ENCODE assay signal across 1 cellular context in the genomic region with DNA sequence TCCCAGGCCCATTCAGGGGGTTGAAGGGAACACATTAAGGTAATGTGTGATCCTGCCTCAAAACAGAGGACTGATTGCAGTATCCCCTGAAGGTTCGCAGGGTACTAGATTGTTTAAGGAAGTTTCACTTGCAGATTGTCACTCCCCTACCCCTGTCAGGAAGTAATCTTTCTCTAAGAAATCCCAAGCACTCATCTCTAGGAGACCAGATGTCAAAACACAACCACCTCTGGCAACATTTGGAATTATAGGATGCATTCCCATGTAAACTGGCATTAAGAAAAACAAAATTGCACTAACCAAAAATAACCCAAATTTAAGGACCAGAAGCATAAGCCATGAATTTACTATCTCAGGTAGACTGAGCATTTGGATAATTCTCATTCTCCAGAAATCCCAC.
TF ChIP-seq lines count a peak whose summit lies in the region.

No MANE protein-coding gene starts in this region.

TF ChIP-seq in HepG2, 621 proteins besides CTCF, POLR2A, EP300 and RAD21:
- TF ChIP-seq ZNF569 (CRISPR knock-in tag; IDR thresholded peaks at IDR 0.05; ENCODE audit: borderline replicate concordance) = no peak
- no peak for TF ChIP-seq ZNF256 (CRISPR knock-in tag; conservative IDR thresholded peaks at IDR 0.05)
- no peak for TF ChIP-seq RFX1 (IDR thresholded peaks at IDR 0.05)
- TF ChIP-seq ZBTB46 (CRISPR knock-in tag; IDR thresholded peaks at IDR 0.05; ENCODE audit: borderline replicate concordance) = no peak
- no peak for TF ChIP-seq ZNF138 (CRISPR knock-in tag; IDR thresholded peaks at IDR 0.05; ENCODE audit: low read depth)
- TF ChIP-seq ZNF354B (CRISPR knock-in tag; IDR thresholded peaks at IDR 0.05) = no peak
- no peak for TF ChIP-seq SRSF1 (optimal IDR thresholded peaks at IDR 0.05; ENCODE audit: low read depth, low read length)
- TF ChIP-seq, protein P1, sequence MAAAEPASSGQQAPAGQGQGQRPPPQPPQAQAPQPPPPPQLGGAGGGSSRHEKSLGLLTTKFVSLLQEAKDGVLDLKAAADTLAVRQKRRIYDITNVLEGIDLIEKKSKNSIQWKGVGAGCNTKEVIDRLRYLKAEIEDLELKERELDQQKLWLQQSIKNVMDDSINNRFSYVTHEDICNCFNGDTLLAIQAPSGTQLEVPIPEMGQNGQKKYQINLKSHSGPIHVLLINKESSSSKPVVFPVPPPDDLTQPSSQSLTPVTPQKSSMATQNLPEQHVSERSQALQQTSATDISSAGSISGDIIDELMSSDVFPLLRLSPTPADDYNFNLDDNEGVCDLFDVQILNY (CRISPR knock-in tag; conservative IDR thresholded peaks at IDR 0.05) = no peak
- no peak for TF ChIP-seq SP2 (CRISPR knock-in tag; IDR thresholded peaks at IDR 0.05)
- no peak for TF ChIP-seq ZNF136 (CRISPR knock-in tag; IDR thresholded peaks at IDR 0.05; ENCODE audit: low read depth)
- no peak for TF ChIP-seq SNAPC2 (CRISPR knock-in tag; IDR thresholded peaks at IDR 0.05)
- no peak for TF ChIP-seq CBFB (CRISPR knock-in tag; IDR thresholded peaks at IDR 0.05)
- TF ChIP-seq, protein P2, sequence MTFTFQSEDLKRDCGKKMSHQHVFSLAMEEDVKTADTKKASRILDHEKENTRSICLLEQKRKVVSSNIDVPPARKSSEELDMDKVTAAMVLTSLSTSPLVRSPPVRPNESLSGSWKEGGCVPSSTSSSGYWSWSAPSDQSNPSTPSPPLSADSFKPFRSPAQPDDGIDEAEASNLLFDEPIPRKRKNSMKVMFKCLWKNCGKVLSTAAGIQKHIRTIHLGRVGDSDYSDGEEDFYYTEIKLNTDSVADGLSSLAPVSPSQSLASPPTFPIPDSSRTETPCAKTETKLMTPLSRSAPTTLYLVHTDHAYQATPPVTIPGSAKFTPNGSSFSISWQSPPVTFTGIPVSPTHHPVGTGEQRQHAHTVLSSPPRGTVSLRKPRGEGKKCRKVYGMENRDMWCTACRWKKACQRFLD (CRISPR knock-in tag; IDR thresholded peaks at IDR 0.05; ENCODE audit: borderline replicate concordance) = no peak
- TF ChIP-seq ZNF574 (CRISPR knock-in tag; IDR thresholded peaks at IDR 0.05) = no peak
- no peak for TF ChIP-seq SMAD9 (CRISPR knock-in tag; IDR thresholded peaks at IDR 0.05)
- TF ChIP-seq ZNF33B (CRISPR knock-in tag; IDR thresholded peaks at IDR 0.05) = no peak
- TF ChIP-seq SPEN (CRISPR knock-in tag; IDR thresholded peaks at IDR 0.05; ENCODE audit: low read depth) = no peak
- TF ChIP-seq MLXIP (CRISPR knock-in tag; IDR thresholded peaks at IDR 0.05; ENCODE audit: borderline replicate concordance) = no peak
- TF ChIP-seq ZNF121 (CRISPR knock-in tag; IDR thresholded peaks at IDR 0.05) = no peak
- TF ChIP-seq MED8 (CRISPR knock-in tag; IDR thresholded peaks at IDR 0.05; ENCODE audit: insufficient replicate concordance) = no peak
